8 cellular contexts compared by ENCODE assay signal in the genomic region with DNA sequence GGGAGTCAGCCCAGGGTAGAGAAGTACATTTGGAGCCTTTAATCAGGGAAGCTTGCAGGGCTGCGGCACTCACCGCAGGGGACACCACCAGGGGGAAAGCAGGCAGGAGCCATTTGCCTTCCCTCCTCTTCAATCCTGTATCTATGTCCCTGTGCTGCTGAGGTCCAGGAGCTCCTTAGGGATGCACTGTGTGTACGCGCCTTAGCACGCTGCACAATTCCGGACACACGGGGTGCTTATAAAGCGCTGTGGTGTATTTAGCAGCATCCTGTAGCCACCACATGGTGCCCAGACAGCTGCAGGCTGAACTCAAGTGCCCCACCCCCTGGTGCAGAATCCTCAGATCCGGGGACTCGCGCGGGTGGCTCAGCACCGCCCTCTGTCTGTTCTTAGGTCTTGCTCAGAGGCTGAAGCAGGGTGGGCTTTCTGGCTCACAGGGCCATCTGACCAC.
DNase-seq lines count a peak whose midpoint lies in the region; ATAC-seq, FAIRE-seq and TF ChIP-seq lines count a peak whose summit lies in the region.

No MANE protein-coding gene starts in this region.

- no peak overlapping the region for H2AFZ ChIP-seq in HepG2 (ENCODE audit: low read length)

- no peaks in the 10 kb centered on the region for H3K36me3 Mint-ChIP-seq in activated naive CD8-positive, alpha-beta T cell treated with anti-CD3 and anti-CD28 coated beads for 36 hours

- intact Hi-C loops in HepG2 (cut with micrococcal nuclease; ENCODE audit: unreplicated experiment) = loop anchor here (2.0 kb wide), 1 partner anchor 240 kb away; no protein-coding TSS in a partner anchor

- no peak overlapping the region for H3K4me3 Mint-ChIP-seq in activated naive CD8-positive, alpha-beta T cell treated with anti-CD3 and anti-CD28 coated beads for 36 hours

- H3K4me3 ChIP-seq in HepG2 (replicated peaks in 1 of 3; ENCODE audit: insufficient read depth in 1 of 3, low read depth in 2 of 3, low read length in 3 of 3) = no peak overlapping the region

- no peaks in the 10 kb centered on the region for H3K36me3 ChIP-seq in HepG2 (replicated peaks in 1 of 2; ENCODE audit: control insufficient read depth in 1 of 2, insufficient read depth in 2 of 2, low read length in 2 of 2)

- H3K79me2 ChIP-seq in HepG2 (ENCODE audit: insufficient read depth, low read length) = no peaks in the 10 kb centered on the region

- no peaks in the 10 kb centered on the region for H3K27me3 ChIP-seq in HepG2 (ENCODE audit: control insufficient read depth in 1 of 2, insufficient read depth in 2 of 2, low read length in 2 of 2)

- CTCF ChIA-PET in HepG2 (lab: Yijun Ruan, JAX; ENCODE audit: low intra/inter-chr PET ratio, low total read pairs) = no interaction called here

- H3K27ac Mint-ChIP-seq in activated naive CD8-positive, alpha-beta T cell treated with anti-CD3 and anti-CD28 coated beads for 36 hours = no peak overlapping the region

- no TSS peak for BruUV-seq in HepG2 (replicated peaks; lab: Mats Ljungman, UMichigan)

- in situ Hi-C loops in HepG2 (cut with HindIII; ENCODE audit: extremely low pct_ligation_motif_present, low pct_unique_long_range_greater_than_20kb) = no loop called here

- no peaks in the 10 kb centered on the region for H3K4me1 ChIP-seq in HepG2 (ENCODE audit: insufficient read depth, low read length)

- WGBS in HepG2 (ENCODE audit: low lambda C conversion rate) = 51% methylated on average over 8 of the region's 13 CpGs

- POLR2A ChIA-PET in HepG2 (lab: Yijun Ruan, JAX) = no interaction called here

- no peaks in the 10 kb centered on the region for H3K4me1 Mint-ChIP-seq in activated naive CD8-positive, alpha-beta T cell treated with anti-CD3 and anti-CD28 coated beads for 36 hours

- no peak overlapping the region for H3K27ac ChIP-seq in HepG2 (ENCODE audit: extremely low read length, insufficient read depth, low read length)

- no peak overlapping the region for H3K4me2 ChIP-seq in HepG2 (ENCODE audit: low read depth, low read length)

- H3K27me3 Mint-ChIP-seq in activated naive CD8-positive, alpha-beta T cell treated with anti-CD3 and anti-CD28 coated beads for 36 hours = peaks cover 6% of the 10 kb centered on the region

- no peak for TF ChIP-seq POLR2A in HepG2 (IDR thresholded peaks at IDR 0.05; ENCODE audit: insufficient read depth in 1 of 2, low read depth in 2 of 2, low read length in 2 of 2)

- no peaks in the 10 kb centered on the region for H3K9me3 ChIP-seq in HepG2 (ENCODE audit: low read length)

- no peak for TF ChIP-seq EP300 in HepG2 (IDR thresholded peaks at IDR 0.05; ENCODE audit: low read depth in 2 of 2, low read length in 2 of 2)
- no peak for TF ChIP-seq EP300 in HepG2 (CRISPR knock-in tag; IDR thresholded peaks at IDR 0.05; ENCODE audit: borderline replicate concordance)

- H3K9ac ChIP-seq in HepG2 (ENCODE audit: insufficient read depth, low read depth, low read length) = no peak overlapping the region

- H4K20me1 ChIP-seq in HepG2 (ENCODE audit: insufficient read depth, low read length) = no peaks in the 10 kb centered on the region

- TF ChIP-seq CTCF in HepG2 (CRISPR knock-in tag; IDR thresholded peaks at IDR 0.05) = peak; percentile 50

- no peak for FAIRE-seq in HepG2 (lab: Jason Lieb, UNC)

- peak; percentile 81 for ATAC-seq in HepG2

- no peak for TF ChIP-seq RAD21 in HepG2 (CRISPR knock-in tag; IDR thresholded peaks at IDR 0.05)

- DNase-seq in stimulated activated CD4-positive, alpha-beta T cell treated with anti-CD3 and anti-CD28 coated beads, Interleukin-12 subunit alpha, Interleukin-12 subunit beta, amount 100 ng/mL, for 48 hours (ENCODE audit: low read depth in 2 of 3, low spot score in 1 of 3) = peak; percentile 1 to 5 (median 5)
- no peak for DNase-seq in stimulated activated CD4-positive, alpha-beta T cell treated with anti-CD3 and anti-CD28 coated beads, Interleukin-4, amount 100 ng/mL, for 24 hours
- peak; percentile 22 for DNase-seq in activated naive CD8-positive, alpha-beta T cell treated with anti-CD3 and anti-CD28 coated beads for 36 hours
- DNase-seq in HepG2 (ENCODE audit: low spot score) (peak; percentile 17), CD1c-positive myeloid dendritic cell (ENCODE audit: extremely low spot score) (no peak), NCI-H2196 (lab: John Stamatoyannopoulos, UW; ENCODE audit: unreplicated experiment) (no peak), KG1 (lab: John Stamatoyannopoulos, UW) (no peak), NCI-H774 (lab: John Stamatoyannopoulos, UW) (no peak)

- no peaks in the 10 kb centered on the region for H3K9me3 Mint-ChIP-seq in activated naive CD8-positive, alpha-beta T cell treated with anti-CD3 and anti-CD28 coated beads for 36 hours

TF ChIP-seq in HepG2, 621 proteins besides CTCF, POLR2A, EP300 and RAD21:
- TF ChIP-seq STAG1 (CRISPR knock-in tag; IDR thresholded peaks at IDR 0.05) = peak; percentile 50
- TF ChIP-seq, protein P1, sequence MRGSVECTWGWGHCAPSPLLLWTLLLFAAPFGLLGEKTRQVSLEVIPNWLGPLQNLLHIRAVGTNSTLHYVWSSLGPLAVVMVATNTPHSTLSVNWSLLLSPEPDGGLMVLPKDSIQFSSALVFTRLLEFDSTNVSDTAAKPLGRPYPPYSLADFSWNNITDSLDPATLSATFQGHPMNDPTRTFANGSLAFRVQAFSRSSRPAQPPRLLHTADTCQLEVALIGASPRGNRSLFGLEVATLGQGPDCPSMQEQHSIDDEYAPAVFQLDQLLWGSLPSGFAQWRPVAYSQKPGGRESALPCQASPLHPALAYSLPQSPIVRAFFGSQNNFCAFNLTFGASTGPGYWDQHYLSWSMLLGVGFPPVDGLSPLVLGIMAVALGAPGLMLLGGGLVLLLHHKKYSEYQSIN (CRISPR knock-in tag; IDR thresholded peaks at IDR 0.05; ENCODE audit: borderline replicate concordance) = no peak

Comparison
In these comparisons a context has a peak if more than half of its experiments do, and no peak if none do; other contexts are left out.
1. DNase-seq: peak in stimulated activated CD4-positive, alpha-beta T cell treated with anti-CD3 and anti-CD28 coated beads, Interleukin-12 subunit alpha, Interleukin-12 subunit beta, amount 100 ng/mL, for 48 hours (3 of 3), activated naive CD8-positive, alpha-beta T cell treated with anti-CD3 and anti-CD28 coated beads for 36 hours (single experiment) and HepG2 (single experiment); none in stimulated activated CD4-positive, alpha-beta T cell treated with anti-CD3 and anti-CD28 coated beads, Interleukin-4, amount 100 ng/mL, for 24 hours (single experiment), CD1c-positive myeloid dendritic cell (single experiment), NCI-H2196 (single experiment), KG1 (single experiment) and NCI-H774 (single experiment).